In the genomic region with DNA sequence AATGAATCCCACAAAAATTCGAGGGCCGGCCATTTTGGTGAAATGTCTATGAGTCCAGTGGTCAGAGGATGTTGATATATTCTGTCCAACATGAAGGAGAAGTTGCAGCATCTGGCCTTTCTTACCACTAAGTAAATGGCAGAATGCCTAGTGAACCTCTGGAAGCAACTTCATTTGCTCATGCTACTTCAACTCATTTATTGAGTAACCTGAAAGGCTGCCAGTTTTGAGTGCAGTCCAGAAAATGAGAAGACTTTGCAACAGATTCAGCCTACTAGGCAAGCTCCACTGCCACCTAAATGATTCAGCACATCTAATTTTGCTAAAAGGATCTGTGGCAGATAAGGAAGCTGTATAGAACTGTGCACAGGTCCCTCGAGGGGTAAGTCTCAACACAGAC, we compare ENCODE assay signal across 12 cellular contexts.
A peak's percentile ranks its signal among the peaks of the same experiment; 100 is the strongest.
DNase-seq lines count a peak whose midpoint lies in the region; ATAC-seq and TF ChIP-seq lines count a peak whose summit lies in the region.
"Had no signal": no experiment of that assay in that cellular context is flagged by ENCODE, and none has a peak within 500 bp of the region (broad histone marks: within the 10 kb centered on the region; RNA-seq: fewer than 3 reads in every experiment).

No MANE protein-coding gene starts in this region.

- no peak for TF ChIP-seq POLR2A in erythroblast (IDR thresholded peaks at IDR 0.05; ENCODE audit: low read length)
- TF ChIP-seq POLR2A in prostate gland (IDR thresholded peaks at IDR 0.05): no peak

- POLR2A ChIA-PET in activated CD8-positive, alpha-beta T cell treated with anti-CD3 and anti-CD28 coated beads for 36 hours (lab: Charles Lee): no interaction called here

- no peak for TF ChIP-seq CTCF in prostate gland (IDR thresholded peaks at IDR 0.05)
- TF ChIP-seq CTCF in activated CD8-positive, alpha-beta T cell treated with anti-CD3 and anti-CD28 coated beads for 36 hours (IDR thresholded peaks at IDR 0.05): no peak

- H3K4me3 ChIP-seq in prostate gland: no peak overlapping the region
- H3K4me3 ChIP-seq: tibial artery had no signal

- H3K36me3 Mint-ChIP-seq in activated CD8-positive, alpha-beta T cell treated with anti-CD3 and anti-CD28 coated beads for 36 hours (ENCODE audit: low read depth): no peaks in the 10 kb centered on the region

- no peak overlapping the region for H3K27ac Mint-ChIP-seq in activated CD8-positive, alpha-beta T cell treated with anti-CD3 and anti-CD28 coated beads for 36 hours
- H3K27ac Mint-ChIP-seq: dendritic cell treated with granulocyte-macrophage colony-stimulating factor and Interleukin-4, amounts not matched to agents 40 ng/mL and 50 ng/mL, for 4 days had no signal

- H3K36me3 ChIP-seq in prostate gland: no peaks in the 10 kb centered on the region
- H3K36me3 ChIP-seq: tibial artery had no signal

- H3K4me1 Mint-ChIP-seq in activated CD8-positive, alpha-beta T cell treated with anti-CD3 and anti-CD28 coated beads for 36 hours (ENCODE audit: low read depth): no peaks in the 10 kb centered on the region

- H3K27ac ChIP-seq in prostate gland: no peak overlapping the region
- H3K27ac ChIP-seq: tibial artery had no signal

- no peaks in the 10 kb centered on the region for H3K27me3 ChIP-seq in prostate gland (replicated peaks; ENCODE audit: insufficient read depth)
- H3K27me3 ChIP-seq: tibial artery had no signal

- H3K9me3 ChIP-seq in prostate gland: no peaks in the 10 kb centered on the region
- H3K9me3 ChIP-seq: tibial artery had no signal

- DNase-seq in GF-D8 (lab: John Stamatoyannopoulos, UW) (peak; percentile 67), NOMO-1 treated with DMSO at 0.1 percent for 48 hours (lab: John Stamatoyannopoulos, UW; ENCODE audit: unreplicated experiment) (peak; percentile 85), erythroblast (lab: John Stamatoyannopoulos, UW) (peak; percentile 49 to 59), prostate gland (ENCODE audit: low spot score) (peak; percentile 39), iPS-NIHi7 (ENCODE audit: extremely low spot score) (no peak)
- DNase-seq in activated CD8-positive, alpha-beta T cell treated with anti-CD3 and anti-CD28 coated beads for 36 hours: no peak
- DNase-seq: NCI-H1092; NK-92 treated with Interleukin-12 subunit alpha and Interleukin-12 subunit beta, amount 100 ng/mL, for 24 hours had no signal

- no peaks in the 10 kb centered on the region for H3K9me3 Mint-ChIP-seq in activated CD8-positive, alpha-beta T cell treated with anti-CD3 and anti-CD28 coated beads for 36 hours
- H3K9me3 Mint-ChIP-seq: dendritic cell treated with granulocyte-macrophage colony-stimulating factor and Interleukin-4, amounts not matched to agents 40 ng/mL and 50 ng/mL, for 4 days had no signal

- 78% methylated on average over 3 of the region's 3 CpGs for WGBS in prostate gland

- no peak for ATAC-seq in HG03108 (IDR thresholded peaks at IDR 0.05; ENCODE audit: unreplicated experiment)
- ATAC-seq in HG02970 (IDR thresholded peaks at IDR 0.05; ENCODE audit: low FRiP score, unreplicated experiment): no peak
- ATAC-seq in activated CD8-positive, alpha-beta T cell treated with anti-CD3 and anti-CD28 coated beads for 36 hours: no peak

- H3K4me3 Mint-ChIP-seq in activated CD8-positive, alpha-beta T cell treated with anti-CD3 and anti-CD28 coated beads for 36 hours: no peak overlapping the region
- H3K4me3 Mint-ChIP-seq: dendritic cell treated with granulocyte-macrophage colony-stimulating factor and Interleukin-4, amounts not matched to agents 40 ng/mL and 50 ng/mL, for 4 days had no signal

- CTCF ChIA-PET in activated CD8-positive, alpha-beta T cell treated with anti-CD3 and anti-CD28 coated beads for 36 hours (lab: Charles Lee): interaction anchor here (0.6 kb wide), 1 partner anchor 38 kb away, joined by 4 read pairs; no protein-coding TSS in a partner anchor

- H3K27me3 Mint-ChIP-seq in activated CD8-positive, alpha-beta T cell treated with anti-CD3 and anti-CD28 coated beads for 36 hours: peaks cover 1% of the 10 kb centered on the region

- no peaks in the 10 kb centered on the region for H3K4me1 ChIP-seq in prostate gland (replicated peaks)

- intact Hi-C loops in prostate gland (cut with DNase I): no loop called here
- intact Hi-C loops in activated CD8-positive, alpha-beta T cell treated with anti-CD3 and anti-CD28 coated beads for 36 hours (cut with micrococcal nuclease): no loop called here

Comparison
In these comparisons a context has a peak if more than half of its experiments do, and no peak if none do; other contexts are left out.
1. DNase-seq: peak in GF-D8 (single experiment), NOMO-1 treated with DMSO at 0.1 percent for 48 hours (single experiment), erythroblast (2 of 2) and prostate gland (single experiment); none in iPS-NIHi7 (single experiment) and activated CD8-positive, alpha-beta T cell treated with anti-CD3 and anti-CD28 coated beads for 36 hours (single experiment).